In the genomic region with DNA sequence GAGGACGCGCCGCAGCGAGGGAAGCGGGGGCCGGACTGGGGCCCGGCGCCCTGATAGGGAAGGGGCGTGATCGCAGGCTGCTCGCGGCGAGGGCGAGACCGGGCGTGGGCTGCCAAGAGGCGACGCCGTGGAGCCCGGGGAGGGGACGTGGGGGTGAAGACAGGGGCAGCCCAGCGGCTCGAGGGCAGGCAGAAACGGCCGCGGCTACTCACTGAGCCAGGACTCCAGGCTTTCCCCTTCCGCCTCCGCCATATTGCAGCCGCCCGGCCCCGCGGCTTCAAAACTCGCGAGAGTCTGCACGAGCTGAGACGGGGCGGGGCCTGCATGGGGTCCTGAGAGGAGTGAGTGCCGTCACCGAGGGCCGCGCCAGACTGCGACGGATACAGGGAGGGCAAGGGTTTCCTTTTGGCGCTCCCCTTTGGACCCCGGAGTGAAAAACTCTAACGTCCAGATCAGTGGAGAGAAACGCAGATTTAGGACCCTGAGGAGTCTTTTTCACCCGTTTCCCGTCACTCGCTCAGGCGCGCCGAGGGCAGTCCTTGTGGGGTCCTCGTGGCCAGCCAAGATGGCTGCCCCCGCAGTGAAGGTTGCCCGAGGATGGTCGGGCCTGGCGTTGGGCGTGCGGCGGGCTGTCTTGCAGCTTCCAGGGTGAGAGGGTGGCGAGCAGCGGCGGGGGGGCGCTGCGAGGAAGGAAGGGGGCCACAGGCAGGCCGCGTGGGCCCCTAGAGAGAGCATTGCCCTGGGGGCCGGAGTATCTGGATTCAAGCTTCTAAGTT, we compare ENCODE assay signal across 8 cellular contexts. TPM values are rescaled to one million over a fixed set of nuclear protein-coding genes. Genes with fewer than 3 reads are reported as not detected.
DNase-seq lines count a peak whose midpoint lies in the region; ATAC-seq lines count a peak whose summit lies in the region.

A gene with protein sequence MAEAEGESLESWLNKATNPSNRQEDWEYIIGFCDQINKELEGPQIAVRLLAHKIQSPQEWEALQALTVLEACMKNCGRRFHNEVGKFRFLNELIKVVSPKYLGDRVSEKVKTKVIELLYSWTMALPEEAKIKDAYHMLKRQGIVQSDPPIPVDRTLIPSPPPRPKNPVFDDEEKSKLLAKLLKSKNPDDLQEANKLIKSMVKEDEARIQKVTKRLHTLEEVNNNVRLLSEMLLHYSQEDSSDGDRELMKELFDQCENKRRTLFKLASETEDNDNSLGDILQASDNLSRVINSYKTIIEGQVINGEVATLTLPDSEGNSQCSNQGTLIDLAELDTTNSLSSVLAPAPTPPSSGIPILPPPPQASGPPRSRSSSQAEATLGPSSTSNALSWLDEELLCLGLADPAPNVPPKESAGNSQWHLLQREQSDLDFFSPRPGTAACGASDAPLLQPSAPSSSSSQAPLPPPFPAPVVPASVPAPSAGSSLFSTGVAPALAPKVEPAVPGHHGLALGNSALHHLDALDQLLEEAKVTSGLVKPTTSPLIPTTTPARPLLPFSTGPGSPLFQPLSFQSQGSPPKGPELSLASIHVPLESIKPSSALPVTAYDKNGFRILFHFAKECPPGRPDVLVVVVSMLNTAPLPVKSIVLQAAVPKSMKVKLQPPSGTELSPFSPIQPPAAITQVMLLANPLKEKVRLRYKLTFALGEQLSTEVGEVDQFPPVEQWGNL (minus strand): TSS at position 271 of the 776 bp plus-strand sequence. CDS start 19 bp downstream, at position 252.
A gene (plus strand): TSS at position 544 of the 776 bp plus-strand sequence. CDS start 22 bp downstream, at position 566.

- H3K4me1 ChIP-seq in right cardiac atrium (ENCODE audit: control insufficient read depth, insufficient read depth, low read length) (peaks cover 2% of the 10 kb centered on the region), aorta (ENCODE audit: control insufficient read depth in 1 of 2, insufficient read depth in 2 of 2, low read length in 2 of 2) (peaks cover 0 to 3% of the 10 kb centered on the region in 2 donors)

- under 1% methylated on average over 68 of the region's 69 CpGs for WGBS in right cardiac atrium
- WGBS in aorta, 2 donors, result 0% methylated on average over 67 to 69 of the region's 69 CpGs

- H3K9me3 ChIP-seq in right cardiac atrium (ENCODE audit: control insufficient read depth, low read length) (no peaks in the 10 kb centered on the region), aorta (ENCODE audit: control insufficient read depth, low read length) (no peaks in the 10 kb centered on the region)

- H3K27ac ChIP-seq in right cardiac atrium (ENCODE audit: low read length) (peak within 1 kb of the TSS; percentile 88), aorta (ENCODE audit: low read depth in 1 of 2, low read length in 2 of 2) (peak within 1 kb of the TSS in 1 of 2 donors; percentile 38)

- peak; percentile 91 for ATAC-seq in GM18498 (IDR thresholded peaks at IDR 0.05; ENCODE audit: unreplicated experiment)
- ATAC-seq in HG02970 (IDR thresholded peaks at IDR 0.05; ENCODE audit: low FRiP score, unreplicated experiment), result peak; percentile 85
- peak; percentile 97 for ATAC-seq in right cardiac atrium
- ATAC-seq in aorta (ENCODE audit: low FRiP score), result peak; percentile 100

- H3K27me3 ChIP-seq in right cardiac atrium (ENCODE audit: control insufficient read depth, insufficient read depth), result no peaks in the 10 kb centered on the region
- H3K27me3 ChIP-seq in aorta (ENCODE audit: control insufficient read depth in 1 of 2, insufficient read depth in 2 of 2, low read length in 1 of 2), result no peaks in the 10 kb centered on the region

- intact Hi-C loops in T-helper 2 cell treated with Interferon-gamma antibody and Interleukin-4, amounts not matched to agents 100 ng/mL and 5 ng/mL, for 36 hours (cut with micrococcal nuclease), result loop anchor here (1.0 to 10.0 kb wide), 7 partner anchors 10 to 323 kb away; a partner anchor contains a TSS
- intact Hi-C loops in right cardiac atrium (cut with DNase I), result no loop called here
- intact Hi-C loops in aorta (cut with DNase I), result no loop called here

- peak within 1 kb of the TSS; percentile 94 for H3K4me3 ChIP-seq in right cardiac atrium (ENCODE audit: low read length)
- H3K4me3 ChIP-seq in aorta (ENCODE audit: low read length in 2 of 2), result peak within 1 kb of the TSS; percentile 69 to 79

- H3K36me3 ChIP-seq in aorta (ENCODE audit: control insufficient read depth in 1 of 2, insufficient read depth in 2 of 2, low read length in 1 of 2), result peaks cover 0 to 3% of the 10 kb centered on the region in 2 donors

- DNase-seq in NCI-H1930 (lab: John Stamatoyannopoulos, UW) (peak; percentile 91 to 92), anterior cingulate cortex (lab: John Stamatoyannopoulos, UW) (peak; percentile 75 to 97 (median 92)), right cardiac atrium (peak; percentile 97 to 99 (median 99)), renal cortical epithelial cell (ENCODE audit: low read depth) (peak; percentile 70), aorta (peak; percentile 98 to 99)

RNA-seq across cellular contexts. Expression of the first gene that starts in this region (rescaled TPM):
- 70.6 and 77.2 TPM in 2 replicates for total RNA-seq in T-helper 2 cell treated with Interferon-gamma antibody and Interleukin-4, amounts not matched to agents 100 ng/mL and 5 ng/mL, for 36 hours
- total RNA-seq in right cardiac atrium, result 10 to 100 TPM; 22.9 to 34.8 (median 26.9) TPM
- polyA plus RNA-seq in right cardiac atrium, result 15.7 TPM
- 14.8 and 25.8 TPM in 2 replicates for total RNA-seq in renal cortical epithelial cell
- 10 to 100 TPM; 38.9 to 51.0 TPM for total RNA-seq in aorta
- polyA plus RNA-seq in aorta, result 10 to 100 TPM in 1 of 2 donors, 1 to 10 TPM in 1; 5.6 to 30.8 TPM

RNA-seq across cellular contexts. Expression of the second gene that starts in this region (rescaled TPM):
- 66.4 and 72.0 TPM in 2 replicates for total RNA-seq in T-helper 2 cell treated with Interferon-gamma antibody and Interleukin-4, amounts not matched to agents 100 ng/mL and 5 ng/mL, for 36 hours
- total RNA-seq in right cardiac atrium (100 to 1,000 TPM in 1 of 4 donors, 10 to 100 TPM in 3; 91.5 to 110 (median 99.6) TPM), renal cortical epithelial cell (45.9 and 61.5 TPM in 2 replicates), aorta (10 to 100 TPM; 24.6 to 26.6 TPM)
- polyA plus RNA-seq in right cardiac atrium (113 TPM), aorta (10 to 100 TPM; 37.9 to 38.8 TPM)
